In the genomic region with DNA sequence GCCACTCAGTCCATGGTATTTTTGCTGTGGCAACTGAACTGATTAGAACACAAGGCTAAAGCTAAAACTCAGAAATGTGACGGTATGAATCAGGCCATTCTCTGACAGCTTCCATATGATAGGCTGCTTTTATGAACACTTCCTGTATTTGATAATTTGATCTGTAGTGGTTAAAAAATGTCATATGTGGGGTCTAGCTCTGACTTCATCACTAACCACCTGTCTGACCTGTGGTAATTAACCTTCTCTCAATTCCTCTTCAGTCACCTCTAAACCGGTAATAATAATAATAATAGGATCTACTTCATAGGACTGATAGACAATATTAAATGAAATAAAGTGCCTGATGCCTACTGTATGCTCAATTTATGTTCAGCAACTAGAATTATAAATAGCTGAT, we compare ENCODE assay signal across 17 cellular contexts.
A peak's percentile ranks its signal among the peaks of the same experiment; 100 is the strongest.
DNase-seq lines count a peak whose midpoint lies in the region; ATAC-seq and TF ChIP-seq lines count a peak whose summit lies in the region.
"Had no signal": no experiment of that assay in that cellular context is flagged by ENCODE, and none has a peak within 500 bp of the region (broad histone marks: within the 10 kb centered on the region; RNA-seq: fewer than 3 reads in every experiment).

No MANE protein-coding gene starts in this region.

- TF ChIP-seq POLR2A in vagina (IDR thresholded peaks at IDR 0.05), result no peak

- no peak overlapping the region for H2BK12ac ChIP-seq in trophoblast cell (ENCODE audit: low read length)

- no peak overlapping the region for H2AFZ ChIP-seq in trophoblast cell (ENCODE audit: insufficient read depth, low read length, poor library complexity)

- no CpG with 5 or more reads among the region's 2 CpGs for WGBS in trophoblast cell (ENCODE audit: extremely low coverage, insufficient coverage, insufficient read length)

- H2BK120ac ChIP-seq in trophoblast cell (ENCODE audit: insufficient read depth, low read length, poor library complexity), result no peak overlapping the region

- H3K4me3 ChIP-seq in trophoblast cell (ENCODE audit: low read depth, low read length), result no peak overlapping the region
- no peak overlapping the region for H3K4me3 ChIP-seq in vagina
- H3K4me3 ChIP-seq: lung, uterus had no signal

- no peak for TF ChIP-seq CTCF in vagina (IDR thresholded peaks at IDR 0.05)

- H3K9ac ChIP-seq in trophoblast cell (ENCODE audit: low read length), result no peak overlapping the region

- H3K4me1 ChIP-seq in trophoblast cell (ENCODE audit: control insufficient read depth in 1 of 2, insufficient read depth in 2 of 2, low read length in 2 of 2), result peaks cover 0 to 3% of the 10 kb centered on the region in 2 experiments
- peaks cover 9% of the 10 kb centered on the region for H3K4me1 ChIP-seq in vagina
- H3K4me1 ChIP-seq: uterus had no signal

- no peak overlapping the region for H3K4me2 ChIP-seq in trophoblast cell (ENCODE audit: low read length)

- H4K8ac ChIP-seq in trophoblast cell (ENCODE audit: low read depth, low read length), result no peak overlapping the region

- H3K79me2 ChIP-seq in trophoblast cell (ENCODE audit: control insufficient read depth, insufficient read depth, low read length, poor library complexity), result no peaks in the 10 kb centered on the region

- DNase-seq in HT1080 (ENCODE audit: low read depth) (peak; percentile 25), iPS-NIHi11 (ENCODE audit: low spot score) (no peak), pons (ENCODE audit: low spot score) (no peak), trophoblast cell (no peak), vagina (ENCODE audit: extremely low spot score in 2 of 2) (no peak)
- DNase-seq: activated CD8-positive, alpha-beta memory T cell treated with anti-CD3 and anti-CD28 coated beads, Interleukin-2, amount 50 U/mL, for 48 hours; activated naive CD4-positive, alpha-beta T cell treated with Interleukin-2 at 50 U/mL for 16 hours; cortex of kidney; NCI-H146; retina; SHP77; uterus had no signal

- H3K27ac ChIP-seq in trophoblast cell (ENCODE audit: low read depth, low read length) (no peak overlapping the region), vagina (no peak overlapping the region)
- H3K27ac ChIP-seq: epithelial cell of prostate, uterus had no signal

- no peak overlapping the region for H3K4ac ChIP-seq in trophoblast cell (ENCODE audit: low read depth, low read length)

- H3K36me3 ChIP-seq in trophoblast cell (ENCODE audit: control insufficient read depth in 1 of 2, insufficient read depth in 2 of 2, low read length in 2 of 2) (no peaks in the 10 kb centered on the region), vagina (no peaks in the 10 kb centered on the region)
- H3K36me3 ChIP-seq: uterus had no signal

- no peak overlapping the region for H4K91ac ChIP-seq in trophoblast cell (ENCODE audit: low read depth, low read length)

- H2BK5ac ChIP-seq in trophoblast cell (ENCODE audit: low read depth, low read length, poor library complexity), result no peak overlapping the region

- ATAC-seq in GM18511 (IDR thresholded peaks at IDR 0.05; ENCODE audit: unreplicated experiment) (peak; percentile 43), GM21423 (IDR thresholded peaks at IDR 0.05; ENCODE audit: unreplicated experiment) (peak; percentile 81), HG03039 (IDR thresholded peaks at IDR 0.05; ENCODE audit: unreplicated experiment) (peak; percentile 55)

- H2AK5ac ChIP-seq in trophoblast cell (ENCODE audit: low read length), result no peak overlapping the region

- H3K18ac ChIP-seq in trophoblast cell (ENCODE audit: low read length), result no peak overlapping the region

- no peak overlapping the region for H4K12ac ChIP-seq in trophoblast cell (ENCODE audit: low read depth, low read length)

- H3K14ac ChIP-seq in trophoblast cell (ENCODE audit: low read length), result no peak overlapping the region

- no peaks in the 10 kb centered on the region for H3K79me1 ChIP-seq in trophoblast cell (ENCODE audit: low read length)

- intact Hi-C loops in vagina (cut with DNase I), result no loop called here

- no peaks in the 10 kb centered on the region for H3K27me3 ChIP-seq in trophoblast cell (ENCODE audit: insufficient read depth, low read length)
- H3K27me3 ChIP-seq in vagina, result no peaks in the 10 kb centered on the region
- H3K27me3 ChIP-seq: uterus had no signal

- no peaks in the 10 kb centered on the region for H3K9me3 ChIP-seq in trophoblast cell (ENCODE audit: insufficient read depth, low read depth, low read length)
- no peaks in the 10 kb centered on the region for H3K9me3 ChIP-seq in vagina
- H3K9me3 ChIP-seq: uterus had no signal

- no peak overlapping the region for H3K23ac ChIP-seq in trophoblast cell (ENCODE audit: low read length)
